In the genomic region with DNA sequence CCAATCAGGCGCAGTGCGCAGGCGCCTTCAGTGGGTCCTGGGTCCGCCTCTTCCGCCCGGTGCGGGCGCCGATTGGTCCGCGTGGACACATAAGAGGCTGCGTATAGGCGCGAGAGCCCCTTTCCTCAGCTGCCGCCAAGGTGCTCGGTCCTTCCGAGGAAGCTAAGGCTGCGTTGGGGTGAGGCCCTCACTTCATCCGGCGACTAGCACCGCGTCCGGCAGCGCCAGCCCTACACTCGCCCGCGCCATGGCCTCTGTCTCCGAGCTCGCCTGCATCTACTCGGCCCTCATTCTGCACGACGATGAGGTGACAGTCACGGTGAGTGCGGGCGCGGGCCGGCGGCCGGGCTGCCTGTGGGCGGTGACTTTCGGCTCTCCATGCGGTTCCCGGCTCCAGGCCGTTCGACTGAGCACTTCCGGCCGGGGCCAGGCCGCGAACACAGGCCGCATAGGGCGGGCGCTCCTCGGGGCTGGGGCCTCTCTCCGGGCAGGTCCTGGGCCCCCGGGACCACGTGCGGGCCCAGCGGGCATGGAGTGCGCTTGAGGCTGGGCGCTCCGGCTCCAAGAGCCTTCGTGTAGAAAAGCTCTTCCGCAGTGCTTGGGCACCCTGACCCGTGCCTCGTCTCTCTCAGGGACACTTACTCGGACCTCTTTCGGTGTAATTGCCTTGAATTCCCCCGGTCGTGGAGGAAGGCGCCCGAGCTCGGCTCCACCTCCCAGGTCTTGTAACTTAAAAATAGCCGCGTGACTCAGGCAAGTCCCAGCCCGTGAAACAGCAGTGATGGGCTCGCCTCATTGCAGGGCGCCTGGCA, we compare ENCODE assay signal across 1 cellular context.
TF ChIP-seq lines count a peak whose summit lies in the region.

Gene RPLP1 (plus strand): TSS at position 117 of the 812 bp plus-strand sequence. CDS start 131 bp downstream, at position 248.

TF ChIP-seq in HepG2, 621 proteins besides CTCF, POLR2A, EP300 and RAD21 (continued from another document and continues in another):
- TF ChIP-seq, protein P1, sequence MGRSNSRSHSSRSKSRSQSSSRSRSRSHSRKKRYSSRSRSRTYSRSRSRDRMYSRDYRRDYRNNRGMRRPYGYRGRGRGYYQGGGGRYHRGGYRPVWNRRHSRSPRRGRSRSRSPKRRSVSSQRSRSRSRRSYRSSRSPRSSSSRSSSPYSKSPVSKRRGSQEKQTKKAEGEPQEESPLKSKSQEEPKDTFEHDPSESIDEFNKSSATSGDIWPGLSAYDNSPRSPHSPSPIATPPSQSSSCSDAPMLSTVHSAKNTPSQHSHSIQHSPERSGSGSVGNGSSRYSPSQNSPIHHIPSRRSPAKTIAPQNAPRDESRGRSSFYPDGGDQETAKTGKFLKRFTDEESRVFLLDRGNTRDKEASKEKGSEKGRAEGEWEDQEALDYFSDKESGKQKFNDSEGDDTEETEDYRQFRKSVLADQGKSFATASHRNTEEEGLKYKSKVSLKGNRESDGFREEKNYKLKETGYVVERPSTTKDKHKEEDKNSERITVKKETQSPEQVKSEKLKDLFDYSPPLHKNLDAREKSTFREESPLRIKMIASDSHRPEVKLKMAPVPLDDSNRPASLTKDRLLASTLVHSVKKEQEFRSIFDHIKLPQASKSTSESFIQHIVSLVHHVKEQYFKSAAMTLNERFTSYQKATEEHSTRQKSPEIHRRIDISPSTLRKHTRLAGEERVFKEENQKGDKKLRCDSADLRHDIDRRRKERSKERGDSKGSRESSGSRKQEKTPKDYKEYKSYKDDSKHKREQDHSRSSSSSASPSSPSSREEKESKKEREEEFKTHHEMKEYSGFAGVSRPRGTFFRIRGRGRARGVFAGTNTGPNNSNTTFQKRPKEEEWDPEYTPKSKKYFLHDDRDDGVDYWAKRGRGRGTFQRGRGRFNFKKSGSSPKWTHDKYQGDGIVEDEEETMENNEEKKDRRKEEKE (IDR thresholded peaks at IDR 0.05) = no peak
- TF ChIP-seq ARID2 (CRISPR knock-in tag; IDR thresholded peaks at IDR 0.05; ENCODE audit: borderline replicate concordance) (peak; percentile 73; the same call in 1 of the 2 replicates), NONO (IDR thresholded peaks at IDR 0.05) (no peak), NONO (CRISPR knock-in tag; conservative IDR thresholded peaks at IDR 0.05) (peak; percentile 85; the same call in 1 of the 2 replicates), KDM3A (CRISPR knock-in tag; IDR thresholded peaks at IDR 0.05; ENCODE audit: low read depth) (0 out of 2 replicates have a peak, but pooled peaks have one; percentile 35), ZNF879 (CRISPR knock-in tag; IDR thresholded peaks at IDR 0.05) (0 out of 2 replicates have a peak, but pooled peaks have one; percentile 51), JUND (CRISPR knock-in tag; IDR thresholded peaks at IDR 0.05) (no peak), SMYD3 (CRISPR knock-in tag; IDR thresholded peaks at IDR 0.05) (peak; percentile 91), ZNF431 (CRISPR knock-in tag; IDR thresholded peaks at IDR 0.05; ENCODE audit: borderline replicate concordance, low read depth) (0 out of 2 replicates have a peak, but pooled peaks have one; percentile 68), TRIM24 (CRISPR knock-in tag; IDR thresholded peaks at IDR 0.05) (no peak), NR2F6 (IDR thresholded peaks at IDR 0.05) (no peak), NR2F6 (CRISPR knock-in tag; IDR thresholded peaks at IDR 0.05) (no peak), ZNF639 (CRISPR knock-in tag; conservative IDR thresholded peaks at IDR 0.05) (0 out of 2 replicates have a peak, but pooled peaks have one; percentile 36), THYN1 (CRISPR knock-in tag; IDR thresholded peaks at IDR 0.05; ENCODE audit: borderline replicate concordance, low read depth) (no peak; the same call in 1 of the 2 replicates), ATF7-NPFF (CRISPR knock-in tag; IDR thresholded peaks at IDR 0.05; ENCODE audit: low read depth) (peak; percentile 81), ZNF318 (CRISPR knock-in tag; IDR thresholded peaks at IDR 0.05) (peak; percentile 35; the same call in 1 of the 2 replicates), RXRB (CRISPR knock-in tag; IDR thresholded peaks at IDR 0.05; ENCODE audit: borderline replicate concordance) (peak; percentile 46; the same call in 1 of the 2 replicates), CCAR2 (optimal IDR thresholded peaks at IDR 0.05; ENCODE audit: low read depth, low read length) (no peak), FOXP1 (IDR thresholded peaks at IDR 0.05) (no peak), FOXP1 (CRISPR knock-in tag; IDR thresholded peaks at IDR 0.05) (no peak), ZSCAN12 (CRISPR knock-in tag; IDR thresholded peaks at IDR 0.05) (no peak), ZBTB7B (CRISPR knock-in tag; IDR thresholded peaks at IDR 0.05) (no peak), CHD4 (IDR thresholded peaks at IDR 0.05; ENCODE audit: borderline replicate concordance, low read length) (no peak), ZNF296 (CRISPR knock-in tag; conservative IDR thresholded peaks at IDR 0.05) (peak; percentile 4; the same call in 1 of the 2 replicates), GFI1 (CRISPR knock-in tag; IDR thresholded peaks at IDR 0.05; ENCODE audit: borderline replicate concordance) (0 out of 2 replicates have a peak, but pooled peaks have one; percentile 30), ZNF572 (CRISPR knock-in tag; IDR thresholded peaks at IDR 0.05) (0 out of 2 replicates have a peak, but pooled peaks have one; percentile 30), JUNB (CRISPR knock-in tag; IDR thresholded peaks at IDR 0.05; ENCODE audit: borderline replicate concordance) (no peak), ZFP82 (CRISPR knock-in tag; IDR thresholded peaks at IDR 0.05; ENCODE audit: borderline replicate concordance) (0 out of 2 replicates have a peak, but pooled peaks have one; percentile 34)
- TF ChIP-seq, protein P2, sequence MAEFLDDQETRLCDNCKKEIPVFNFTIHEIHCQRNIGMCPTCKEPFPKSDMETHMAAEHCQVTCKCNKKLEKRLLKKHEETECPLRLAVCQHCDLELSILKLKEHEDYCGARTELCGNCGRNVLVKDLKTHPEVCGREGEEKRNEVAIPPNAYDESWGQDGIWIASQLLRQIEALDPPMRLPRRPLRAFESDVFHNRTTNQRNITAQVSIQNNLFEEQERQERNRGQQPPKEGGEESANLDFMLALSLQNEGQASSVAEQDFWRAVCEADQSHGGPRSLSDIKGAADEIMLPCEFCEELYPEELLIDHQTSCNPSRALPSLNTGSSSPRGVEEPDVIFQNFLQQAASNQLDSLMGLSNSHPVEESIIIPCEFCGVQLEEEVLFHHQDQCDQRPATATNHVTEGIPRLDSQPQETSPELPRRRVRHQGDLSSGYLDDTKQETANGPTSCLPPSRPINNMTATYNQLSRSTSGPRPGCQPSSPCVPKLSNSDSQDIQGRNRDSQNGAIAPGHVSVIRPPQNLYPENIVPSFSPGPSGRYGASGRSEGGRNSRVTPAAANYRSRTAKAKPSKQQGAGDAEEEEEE (CRISPR knock-in tag; IDR thresholded peaks at IDR 0.05; ENCODE audit: borderline replicate concordance) = peak; percentile 39; the same call in 1 of the 2 replicates
- TF ChIP-seq, protein P3, sequence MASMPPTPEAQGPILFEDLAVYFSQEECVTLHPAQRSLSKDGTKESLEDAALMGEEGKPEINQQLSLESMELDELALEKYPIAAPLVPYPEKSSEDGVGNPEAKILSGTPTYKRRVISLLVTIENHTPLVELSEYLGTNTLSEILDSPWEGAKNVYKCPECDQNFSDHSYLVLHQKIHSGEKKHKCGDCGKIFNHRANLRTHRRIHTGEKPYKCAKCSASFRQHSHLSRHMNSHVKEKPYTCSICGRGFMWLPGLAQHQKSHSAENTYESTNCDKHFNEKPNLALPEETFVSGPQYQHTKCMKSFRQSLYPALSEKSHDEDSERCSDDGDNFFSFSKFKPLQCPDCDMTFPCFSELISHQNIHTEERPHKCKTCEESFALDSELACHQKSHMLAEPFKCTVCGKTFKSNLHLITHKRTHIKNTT (CRISPR knock-in tag; IDR thresholded peaks at IDR 0.05) = no peak
- TF ChIP-seq, protein P4, sequence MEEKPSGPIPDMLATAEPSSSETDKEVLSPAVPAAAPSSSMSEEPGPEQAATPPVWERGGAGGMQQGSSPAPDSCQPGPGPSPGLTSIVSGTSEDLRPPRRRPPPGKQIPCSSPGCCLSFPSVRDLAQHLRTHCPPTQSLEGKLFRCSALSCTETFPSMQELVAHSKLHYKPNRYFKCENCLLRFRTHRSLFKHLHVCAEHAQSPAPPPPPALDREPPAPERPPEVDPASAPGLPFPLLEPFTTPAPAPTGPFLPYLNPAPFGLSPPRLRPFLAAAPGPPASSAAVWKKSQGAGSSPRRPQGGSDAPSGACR (CRISPR knock-in tag; IDR thresholded peaks at IDR 0.05) = no peak
- TF ChIP-seq, protein P5, sequence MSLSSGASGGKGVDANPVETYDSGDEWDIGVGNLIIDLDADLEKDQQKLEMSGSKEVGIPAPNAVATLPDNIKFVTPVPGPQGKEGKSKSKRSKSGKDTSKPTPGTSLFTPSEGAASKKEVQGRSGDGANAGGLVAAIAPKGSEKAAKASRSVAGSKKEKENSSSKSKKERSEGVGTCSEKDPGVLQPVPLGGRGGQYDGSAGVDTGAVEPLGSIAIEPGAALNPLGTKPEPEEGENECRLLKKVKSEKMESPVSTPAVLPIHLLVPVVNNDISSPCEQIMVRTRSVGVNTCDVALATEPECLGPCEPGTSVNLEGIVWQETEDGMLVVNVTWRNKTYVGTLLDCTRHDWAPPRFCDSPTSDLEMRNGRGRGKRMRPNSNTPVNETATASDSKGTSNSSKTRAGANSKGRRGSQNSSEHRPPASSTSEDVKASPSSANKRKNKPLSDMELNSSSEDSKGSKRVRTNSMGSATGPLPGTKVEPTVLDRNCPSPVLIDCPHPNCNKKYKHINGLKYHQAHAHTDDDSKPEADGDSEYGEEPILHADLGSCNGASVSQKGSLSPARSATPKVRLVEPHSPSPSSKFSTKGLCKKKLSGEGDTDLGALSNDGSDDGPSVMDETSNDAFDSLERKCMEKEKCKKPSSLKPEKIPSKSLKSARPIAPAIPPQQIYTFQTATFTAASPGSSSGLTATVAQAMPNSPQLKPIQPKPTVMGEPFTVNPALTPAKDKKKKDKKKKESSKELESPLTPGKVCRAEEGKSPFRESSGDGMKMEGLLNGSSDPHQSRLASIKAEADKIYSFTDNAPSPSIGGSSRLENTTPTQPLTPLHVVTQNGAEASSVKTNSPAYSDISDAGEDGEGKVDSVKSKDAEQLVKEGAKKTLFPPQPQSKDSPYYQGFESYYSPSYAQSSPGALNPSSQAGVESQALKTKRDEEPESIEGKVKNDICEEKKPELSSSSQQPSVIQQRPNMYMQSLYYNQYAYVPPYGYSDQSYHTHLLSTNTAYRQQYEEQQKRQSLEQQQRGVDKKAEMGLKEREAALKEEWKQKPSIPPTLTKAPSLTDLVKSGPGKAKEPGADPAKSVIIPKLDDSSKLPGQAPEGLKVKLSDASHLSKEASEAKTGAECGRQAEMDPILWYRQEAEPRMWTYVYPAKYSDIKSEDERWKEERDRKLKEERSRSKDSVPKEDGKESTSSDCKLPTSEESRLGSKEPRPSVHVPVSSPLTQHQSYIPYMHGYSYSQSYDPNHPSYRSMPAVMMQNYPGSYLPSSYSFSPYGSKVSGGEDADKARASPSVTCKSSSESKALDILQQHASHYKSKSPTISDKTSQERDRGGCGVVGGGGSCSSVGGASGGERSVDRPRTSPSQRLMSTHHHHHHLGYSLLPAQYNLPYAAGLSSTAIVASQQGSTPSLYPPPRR (CRISPR knock-in tag; IDR thresholded peaks at IDR 0.05; ENCODE audit: borderline replicate concordance) = peak; percentile 64; the same call in 1 of the 2 replicates
